Comparison of ENCODE assay signal across 38 cellular contexts in the genomic region with DNA sequence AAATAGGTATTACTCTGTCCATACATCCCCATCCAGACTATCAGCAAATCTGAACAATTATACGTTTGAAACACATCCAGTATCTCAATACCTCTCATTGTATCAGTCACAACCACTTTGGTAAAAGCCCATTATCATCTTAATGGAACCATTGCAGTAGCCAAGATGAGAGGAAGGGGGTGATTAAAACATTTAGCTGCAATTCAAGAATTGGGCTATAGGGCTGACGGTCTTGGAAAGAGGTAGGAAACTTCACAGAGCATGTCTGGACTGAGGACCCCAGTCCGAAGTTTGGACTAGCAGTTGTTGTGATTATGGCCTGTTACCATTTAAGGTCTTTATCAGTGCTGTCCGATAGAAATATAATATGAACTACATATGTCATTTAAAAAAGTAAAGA.
"Had no signal": no experiment of that assay in that cellular context is flagged by ENCODE, and none has a peak within 500 bp of the region (broad histone marks: within the 10 kb centered on the region; RNA-seq: fewer than 3 reads in every experiment).

No MANE protein-coding gene starts in this region.

- H3K27ac Mint-ChIP-seq: activated CD4-positive, alpha-beta memory T cell treated with anti-CD3 and anti-CD28 coated beads, Interleukin-2, amount 10 ng/mL, durations not matched to agents 7 days and 5 days; activated CD8-positive, alpha-beta memory T cell treated with anti-CD3 and anti-CD28 coated beads, Interleukin-2, amount 10 ng/mL, durations not matched to agents 7 days and 5 days; activated naive CD4-positive, alpha-beta T cell treated with anti-CD3 and anti-CD28 coated beads, Interleukin-2, amount 10 ng/mL, durations not matched to agents 7 days and 5 days; activated naive CD8-positive, alpha-beta T cell; activated naive CD8-positive, alpha-beta T cell treated with anti-CD3 and anti-CD28 coated beads, Interleukin-2, amount 50 U/mL, for 24 hours; brain; T-cell; T-helper 17 cell had no signal

- ATAC-seq: activated CD8-positive, alpha-beta memory T cell treated with anti-CD3 and anti-CD28 coated beads, Interleukin-2, amount 10 ng/mL, durations not matched to agents 7 days and 5 days; activated naive CD8-positive, alpha-beta T cell treated with anti-CD3 and anti-CD28 coated beads, Interleukin-2, amount 50 U/mL, for 24 hours; Right ventricle myocardium inferior; SK-N-SH treated with all-trans-retinoic acid at 6 μM for 48 hours; T-cell; T-helper 17 cell had no signal

- FAIRE-seq: bronchial epithelial cell, RCC 7860 had no signal

- H3K4me2 ChIP-seq: PC-9 had no signal

- H2AFZ ChIP-seq: PC-9 had no signal

- H3K27me3 Mint-ChIP-seq: activated CD4-positive, alpha-beta memory T cell treated with anti-CD3 and anti-CD28 coated beads, Interleukin-2, amount 10 ng/mL, durations not matched to agents 7 days and 5 days; activated CD8-positive, alpha-beta memory T cell treated with anti-CD3 and anti-CD28 coated beads, Interleukin-2, amount 10 ng/mL, durations not matched to agents 7 days and 5 days; activated naive CD4-positive, alpha-beta T cell treated with anti-CD3 and anti-CD28 coated beads, Interleukin-2, amount 10 ng/mL, durations not matched to agents 7 days and 5 days; activated naive CD8-positive, alpha-beta T cell; activated naive CD8-positive, alpha-beta T cell treated with anti-CD3 and anti-CD28 coated beads, Interleukin-2, amount 50 U/mL, for 24 hours; T-cell; T-helper 17 cell had no signal

- H3K4me3 Mint-ChIP-seq: activated CD4-positive, alpha-beta memory T cell treated with anti-CD3 and anti-CD28 coated beads, Interleukin-2, amount 10 ng/mL, durations not matched to agents 7 days and 5 days; activated CD8-positive, alpha-beta memory T cell treated with anti-CD3 and anti-CD28 coated beads, Interleukin-2, amount 10 ng/mL, durations not matched to agents 7 days and 5 days; activated naive CD4-positive, alpha-beta T cell treated with anti-CD3 and anti-CD28 coated beads, Interleukin-2, amount 10 ng/mL, durations not matched to agents 7 days and 5 days; activated naive CD8-positive, alpha-beta T cell; activated naive CD8-positive, alpha-beta T cell treated with anti-CD3 and anti-CD28 coated beads, Interleukin-2, amount 50 U/mL, for 24 hours; T-cell; T-helper 17 cell had no signal

- H3K27ac ChIP-seq: PC-9, RWPE1, VCaP had no signal

- H3K4me3 ChIP-seq: PC-9 had no signal

- DNase-seq: activated CD4-positive, alpha-beta memory T cell treated with anti-CD3 and anti-CD28 coated beads, Interleukin-2, amount 10 ng/mL, durations not matched to agents 7 days and 5 days; activated CD4-positive, alpha-beta T cell treated with anti-CD3 and anti-CD28 coated beads for 1 hour; activated CD4-positive, alpha-beta T cell treated with anti-CD3 and anti-CD28 coated beads for 48 hours; activated CD4-positive, CD25-positive, alpha-beta regulatory T cell; activated CD8-positive, alpha-beta memory T cell treated with anti-CD3 and anti-CD28 coated beads for 24 hours; activated CD8-positive, alpha-beta memory T cell treated with anti-CD3 and anti-CD28 coated beads, Interleukin-2, amount 10 ng/mL, durations not matched to agents 7 days and 5 days; activated CD8-positive, alpha-beta memory T cell treated with anti-CD3 and anti-CD28 coated beads, Interleukin-2, amount 50 U/mL, for 48 hours; activated effector memory CD4-positive, alpha-beta T cell treated with Interleukin-2 at 50 U/mL for 16 hours; activated naive CD4-positive, alpha-beta T cell treated with anti-CD3 and anti-CD28 coated beads, Interleukin-2, amount 10 ng/mL, durations not matched to agents 7 days and 5 days; activated naive CD8-positive, alpha-beta T cell treated with anti-CD3 and anti-CD28 coated beads, Interleukin-2, amount 50 U/mL, for 24 hours; activated T-cell treated with anti-CD3 and anti-CD28 coated beads, Interleukin-2, amount 50 U/mL, for 48 hours; anterior cingulate cortex; caudate nucleus; cerebellar nuclear complex; Karpas-422; NCI-H1105; NCI-H1417 treated with DMSO at 0.1 percent for 48 hours; NCI-H1694; NCI-H1930; NCI-H2081 treated with DMSO at 0.1 percent for 48 hours; NCI-H226; NCI-H446 treated with DMSO at 0.1 percent for 48 hours; NCI-H524; NCI-H69; NK-92 treated with Interleukin-12 subunit alpha and Interleukin-12 subunit beta, amount 100 ng/mL, for 24 hours; PC-9; SIG-M5; T-cell; T-helper 17 cell; T-helper 9 cell had no signal
